1 cellular context compared by ENCODE assay signal in the genomic region with DNA sequence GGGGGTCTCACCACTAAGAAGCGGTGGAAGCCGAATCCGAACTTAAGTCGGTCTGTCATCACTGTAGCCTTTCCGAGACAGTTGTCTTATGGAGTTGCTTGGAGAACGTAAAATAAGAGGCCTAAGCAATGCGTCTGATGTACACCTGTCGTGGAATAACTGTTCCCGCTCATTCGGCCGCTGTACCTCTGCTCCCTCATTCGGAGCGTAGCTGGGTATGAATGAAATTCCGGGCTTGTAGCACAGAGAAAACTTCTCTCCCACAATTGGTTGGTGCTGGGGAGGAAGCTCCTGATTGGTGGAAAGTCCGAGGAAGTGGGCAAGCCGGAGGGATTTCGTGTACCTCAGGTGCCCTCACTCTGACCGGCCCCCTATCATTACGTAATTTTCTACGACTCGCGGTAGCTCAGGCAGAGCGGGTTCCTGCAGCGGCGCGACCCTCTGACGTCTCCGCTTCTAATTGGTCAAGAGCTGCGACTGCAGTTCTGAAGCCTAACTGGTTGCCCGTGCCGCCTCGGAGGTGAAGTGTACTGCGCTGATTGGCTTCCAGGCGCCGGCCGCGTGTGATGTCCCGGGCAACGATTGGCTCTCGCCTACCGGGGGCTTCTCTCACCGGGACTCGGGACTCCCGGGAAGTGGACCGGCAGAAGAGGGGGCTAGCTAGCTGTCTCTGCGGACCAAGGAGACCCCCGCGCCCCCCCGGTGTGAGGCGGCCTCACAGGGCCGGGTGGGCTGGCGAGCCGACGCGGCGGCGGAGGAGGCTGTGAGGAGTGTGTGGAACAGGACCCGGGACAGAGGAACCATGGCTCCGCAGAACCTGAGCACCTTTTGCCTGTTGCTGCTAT.
A peak's percentile ranks its signal among the peaks of the same experiment; 100 is the strongest.
TF ChIP-seq lines count a peak whose summit lies in the region.

A gene (plus strand): TSS at position 625 of the 845 bp plus-strand sequence. CDS start 178 bp downstream, at position 803.

TF ChIP-seq in HepG2, 621 proteins besides CTCF, POLR2A, EP300 and RAD21 (continued from another document and continues in another):
- TF ChIP-seq, protein P1, sequence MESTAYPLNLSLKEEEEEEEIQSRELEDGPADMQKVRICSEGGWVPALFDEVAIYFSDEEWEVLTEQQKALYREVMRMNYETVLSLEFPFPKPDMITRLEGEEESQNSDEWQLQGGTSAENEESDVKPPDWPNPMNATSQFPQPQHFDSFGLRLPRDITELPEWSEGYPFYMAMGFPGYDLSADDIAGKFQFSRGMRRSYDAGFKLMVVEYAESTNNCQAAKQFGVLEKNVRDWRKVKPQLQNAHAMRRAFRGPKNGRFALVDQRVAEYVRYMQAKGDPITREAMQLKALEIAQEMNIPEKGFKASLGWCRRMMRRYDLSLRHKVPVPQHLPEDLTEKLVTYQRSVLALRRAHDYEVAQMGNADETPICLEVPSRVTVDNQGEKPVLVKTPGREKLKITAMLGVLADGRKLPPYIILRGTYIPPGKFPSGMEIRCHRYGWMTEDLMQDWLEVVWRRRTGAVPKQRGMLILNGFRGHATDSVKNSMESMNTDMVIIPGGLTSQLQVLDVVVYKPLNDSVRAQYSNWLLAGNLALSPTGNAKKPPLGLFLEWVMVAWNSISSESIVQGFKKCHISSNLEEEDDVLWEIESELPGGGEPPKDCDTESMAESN (CRISPR knock-in tag; conservative IDR thresholded peaks at IDR 0.05): peak; percentile 60; the same call in 1 of the 2 replicates
- TF ChIP-seq CHD4 (IDR thresholded peaks at IDR 0.05; ENCODE audit: borderline replicate concordance, low read length) (no peak), TBL1XR1 (IDR thresholded peaks at IDR 0.05; ENCODE audit: borderline replicate concordance, low read length, partially characterized antibody) (no peak), MAFK (conservative IDR thresholded peaks at IDR 0.05 in 1 of 2, IDR thresholded peaks at IDR 0.05 in 1 of 2; ENCODE audit: low read length in 2 of 2) (no peak), KDM5A (IDR thresholded peaks at IDR 0.05; ENCODE audit: borderline replicate concordance, low read length) (peak; percentile 90), ZNF747 (CRISPR knock-in tag; IDR thresholded peaks at IDR 0.05; ENCODE audit: borderline replicate concordance) (no peak), NAIF1 (CRISPR knock-in tag; IDR thresholded peaks at IDR 0.05; ENCODE audit: borderline replicate concordance) (no peak), ISX (CRISPR knock-in tag; conservative IDR thresholded peaks at IDR 0.05) (0 out of 2 replicates have a peak, but pooled peaks have one; percentile 61), CAMTA2 (CRISPR knock-in tag; IDR thresholded peaks at IDR 0.05; ENCODE audit: borderline replicate concordance) (no peak), ONECUT2 (CRISPR knock-in tag; IDR thresholded peaks at IDR 0.05) (no peak), KLF16 (CRISPR knock-in tag; IDR thresholded peaks at IDR 0.05) (peak in 1 of 2 experiments; percentile 88; a peak in 1 of 4 replicates), RXRB (CRISPR knock-in tag; IDR thresholded peaks at IDR 0.05; ENCODE audit: borderline replicate concordance) (peak; percentile 90), ZNF558 (CRISPR knock-in tag; IDR thresholded peaks at IDR 0.05; ENCODE audit: borderline replicate concordance) (no peak), CHD2 (IDR thresholded peaks at IDR 0.05; ENCODE audit: low read depth, low read length) (peak; percentile 85), PRMT3 (CRISPR knock-in tag; IDR thresholded peaks at IDR 0.05; ENCODE audit: borderline replicate concordance, low read depth) (no peak), HDAC6 (IDR thresholded peaks at IDR 0.05; ENCODE audit: low read depth, low read length) (no peak), ZNF660 (CRISPR knock-in tag; IDR thresholded peaks at IDR 0.05; ENCODE audit: borderline replicate concordance, low read depth) (no peak), NR3C1 (CRISPR knock-in tag; IDR thresholded peaks at IDR 0.05) (no peak), REXO4 (CRISPR knock-in tag; IDR thresholded peaks at IDR 0.05; ENCODE audit: borderline replicate concordance) (no peak), AGO2 (optimal IDR thresholded peaks at IDR 0.05; ENCODE audit: low read depth, low read length) (peak; percentile 67), SP4 (CRISPR knock-in tag; IDR thresholded peaks at IDR 0.05) (peak; percentile 81), HIVEP1 (CRISPR knock-in tag; IDR thresholded peaks at IDR 0.05) (peak; percentile 87), ZNF44 (CRISPR knock-in tag; IDR thresholded peaks at IDR 0.05) (no peak), HMG20B (CRISPR knock-in tag; conservative IDR thresholded peaks at IDR 0.05) (no peak), AHR (CRISPR knock-in tag; IDR thresholded peaks at IDR 0.05) (no peak; the same call in 1 of the 2 replicates), ZNF709 (CRISPR knock-in tag; IDR thresholded peaks at IDR 0.05) (peak; percentile 34; the same call in 1 of the 2 replicates), HDAC1 (CRISPR knock-in tag; IDR thresholded peaks at IDR 0.05) (peak; percentile 93), ZNF138 (CRISPR knock-in tag; IDR thresholded peaks at IDR 0.05; ENCODE audit: low read depth) (no peak), ZSCAN31 (CRISPR knock-in tag; IDR thresholded peaks at IDR 0.05; ENCODE audit: low read depth) (no peak; the same call in 1 of the 2 replicates), ZNF207 (IDR thresholded peaks at IDR 0.05; ENCODE audit: borderline replicate concordance) (no peak), NFYC (CRISPR knock-in tag; IDR thresholded peaks at IDR 0.05) (peak; percentile 97), DMAP1 (CRISPR knock-in tag; IDR thresholded peaks at IDR 0.05) (0 out of 2 replicates have a peak, but pooled peaks have one; percentile 66), IRX3 (CRISPR knock-in tag; IDR thresholded peaks at IDR 0.05; ENCODE audit: borderline replicate concordance, low read depth) (no peak), THAP11 (CRISPR knock-in tag; IDR thresholded peaks at IDR 0.05) (peak; percentile 93)
- TF ChIP-seq, protein P2, sequence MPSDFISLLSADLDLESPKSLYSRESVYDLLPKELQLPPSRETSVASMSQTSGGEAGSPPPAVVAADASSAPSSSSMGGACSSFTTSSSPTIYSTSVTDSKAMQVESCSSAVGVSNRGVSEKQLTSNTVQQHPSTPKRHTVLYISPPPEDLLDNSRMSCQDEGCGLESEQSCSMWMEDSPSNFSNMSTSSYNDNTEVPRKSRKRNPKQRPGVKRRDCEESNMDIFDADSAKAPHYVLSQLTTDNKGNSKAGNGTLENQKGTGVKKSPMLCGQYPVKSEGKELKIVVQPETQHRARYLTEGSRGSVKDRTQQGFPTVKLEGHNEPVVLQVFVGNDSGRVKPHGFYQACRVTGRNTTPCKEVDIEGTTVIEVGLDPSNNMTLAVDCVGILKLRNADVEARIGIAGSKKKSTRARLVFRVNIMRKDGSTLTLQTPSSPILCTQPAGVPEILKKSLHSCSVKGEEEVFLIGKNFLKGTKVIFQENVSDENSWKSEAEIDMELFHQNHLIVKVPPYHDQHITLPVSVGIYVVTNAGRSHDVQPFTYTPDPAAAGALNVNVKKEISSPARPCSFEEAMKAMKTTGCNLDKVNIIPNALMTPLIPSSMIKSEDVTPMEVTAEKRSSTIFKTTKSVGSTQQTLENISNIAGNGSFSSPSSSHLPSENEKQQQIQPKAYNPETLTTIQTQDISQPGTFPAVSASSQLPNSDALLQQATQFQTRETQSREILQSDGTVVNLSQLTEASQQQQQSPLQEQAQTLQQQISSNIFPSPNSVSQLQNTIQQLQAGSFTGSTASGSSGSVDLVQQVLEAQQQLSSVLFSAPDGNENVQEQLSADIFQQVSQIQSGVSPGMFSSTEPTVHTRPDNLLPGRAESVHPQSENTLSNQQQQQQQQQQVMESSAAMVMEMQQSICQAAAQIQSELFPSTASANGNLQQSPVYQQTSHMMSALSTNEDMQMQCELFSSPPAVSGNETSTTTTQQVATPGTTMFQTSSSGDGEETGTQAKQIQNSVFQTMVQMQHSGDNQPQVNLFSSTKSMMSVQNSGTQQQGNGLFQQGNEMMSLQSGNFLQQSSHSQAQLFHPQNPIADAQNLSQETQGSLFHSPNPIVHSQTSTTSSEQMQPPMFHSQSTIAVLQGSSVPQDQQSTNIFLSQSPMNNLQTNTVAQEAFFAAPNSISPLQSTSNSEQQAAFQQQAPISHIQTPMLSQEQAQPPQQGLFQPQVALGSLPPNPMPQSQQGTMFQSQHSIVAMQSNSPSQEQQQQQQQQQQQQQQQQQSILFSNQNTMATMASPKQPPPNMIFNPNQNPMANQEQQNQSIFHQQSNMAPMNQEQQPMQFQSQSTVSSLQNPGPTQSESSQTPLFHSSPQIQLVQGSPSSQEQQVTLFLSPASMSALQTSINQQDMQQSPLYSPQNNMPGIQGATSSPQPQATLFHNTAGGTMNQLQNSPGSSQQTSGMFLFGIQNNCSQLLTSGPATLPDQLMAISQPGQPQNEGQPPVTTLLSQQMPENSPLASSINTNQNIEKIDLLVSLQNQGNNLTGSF (CRISPR knock-in tag; IDR thresholded peaks at IDR 0.05): 0 out of 2 replicates have a peak, but pooled peaks have one; percentile 44
- TF ChIP-seq, protein P3, sequence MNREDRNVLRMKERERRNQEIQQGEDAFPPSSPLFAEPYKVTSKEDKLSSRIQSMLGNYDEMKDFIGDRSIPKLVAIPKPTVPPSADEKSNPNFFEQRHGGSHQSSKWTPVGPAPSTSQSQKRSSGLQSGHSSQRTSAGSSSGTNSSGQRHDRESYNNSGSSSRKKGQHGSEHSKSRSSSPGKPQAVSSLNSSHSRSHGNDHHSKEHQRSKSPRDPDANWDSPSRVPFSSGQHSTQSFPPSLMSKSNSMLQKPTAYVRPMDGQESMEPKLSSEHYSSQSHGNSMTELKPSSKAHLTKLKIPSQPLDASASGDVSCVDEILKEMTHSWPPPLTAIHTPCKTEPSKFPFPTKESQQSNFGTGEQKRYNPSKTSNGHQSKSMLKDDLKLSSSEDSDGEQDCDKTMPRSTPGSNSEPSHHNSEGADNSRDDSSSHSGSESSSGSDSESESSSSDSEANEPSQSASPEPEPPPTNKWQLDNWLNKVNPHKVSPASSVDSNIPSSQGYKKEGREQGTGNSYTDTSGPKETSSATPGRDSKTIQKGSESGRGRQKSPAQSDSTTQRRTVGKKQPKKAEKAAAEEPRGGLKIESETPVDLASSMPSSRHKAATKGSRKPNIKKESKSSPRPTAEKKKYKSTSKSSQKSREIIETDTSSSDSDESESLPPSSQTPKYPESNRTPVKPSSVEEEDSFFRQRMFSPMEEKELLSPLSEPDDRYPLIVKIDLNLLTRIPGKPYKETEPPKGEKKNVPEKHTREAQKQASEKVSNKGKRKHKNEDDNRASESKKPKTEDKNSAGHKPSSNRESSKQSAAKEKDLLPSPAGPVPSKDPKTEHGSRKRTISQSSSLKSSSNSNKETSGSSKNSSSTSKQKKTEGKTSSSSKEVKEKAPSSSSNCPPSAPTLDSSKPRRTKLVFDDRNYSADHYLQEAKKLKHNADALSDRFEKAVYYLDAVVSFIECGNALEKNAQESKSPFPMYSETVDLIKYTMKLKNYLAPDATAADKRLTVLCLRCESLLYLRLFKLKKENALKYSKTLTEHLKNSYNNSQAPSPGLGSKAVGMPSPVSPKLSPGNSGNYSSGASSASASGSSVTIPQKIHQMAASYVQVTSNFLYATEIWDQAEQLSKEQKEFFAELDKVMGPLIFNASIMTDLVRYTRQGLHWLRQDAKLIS (CRISPR knock-in tag; IDR thresholded peaks at IDR 0.05): no peak
- TF ChIP-seq, protein P4, sequence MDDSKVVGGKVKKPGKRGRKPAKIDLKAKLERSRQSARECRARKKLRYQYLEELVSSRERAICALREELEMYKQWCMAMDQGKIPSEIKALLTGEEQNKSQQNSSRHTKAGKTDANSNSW (CRISPR knock-in tag; IDR thresholded peaks at IDR 0.05; ENCODE audit: borderline replicate concordance): no peak
- TF ChIP-seq, protein P5, sequence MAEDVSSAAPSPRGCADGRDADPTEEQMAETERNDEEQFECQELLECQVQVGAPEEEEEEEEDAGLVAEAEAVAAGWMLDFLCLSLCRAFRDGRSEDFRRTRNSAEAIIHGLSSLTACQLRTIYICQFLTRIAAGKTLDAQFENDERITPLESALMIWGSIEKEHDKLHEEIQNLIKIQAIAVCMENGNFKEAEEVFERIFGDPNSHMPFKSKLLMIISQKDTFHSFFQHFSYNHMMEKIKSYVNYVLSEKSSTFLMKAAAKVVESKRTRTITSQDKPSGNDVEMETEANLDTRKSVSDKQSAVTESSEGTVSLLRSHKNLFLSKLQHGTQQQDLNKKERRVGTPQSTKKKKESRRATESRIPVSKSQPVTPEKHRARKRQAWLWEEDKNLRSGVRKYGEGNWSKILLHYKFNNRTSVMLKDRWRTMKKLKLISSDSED (CRISPR knock-in tag; IDR thresholded peaks at IDR 0.05): no peak
- TF ChIP-seq, protein P6, sequence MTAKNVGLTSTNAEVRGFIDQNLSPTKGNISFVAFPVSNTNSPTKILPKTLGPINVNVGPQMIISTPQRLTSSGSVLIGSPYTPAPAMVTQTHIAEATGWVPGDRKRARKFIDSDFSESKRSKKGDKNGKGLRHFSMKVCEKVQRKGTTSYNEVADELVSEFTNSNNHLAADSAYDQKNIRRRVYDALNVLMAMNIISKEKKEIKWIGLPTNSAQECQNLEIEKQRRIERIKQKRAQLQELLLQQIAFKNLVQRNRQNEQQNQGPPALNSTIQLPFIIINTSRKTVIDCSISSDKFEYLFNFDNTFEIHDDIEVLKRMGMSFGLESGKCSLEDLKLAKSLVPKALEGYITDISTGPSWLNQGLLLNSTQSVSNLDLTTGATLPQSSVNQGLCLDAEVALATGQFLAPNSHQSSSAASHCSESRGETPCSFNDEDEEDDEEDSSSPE (CRISPR knock-in tag; IDR thresholded peaks at IDR 0.05): peak; percentile 80; the same call in 1 of the 2 replicates
- TF ChIP-seq, protein P7, sequence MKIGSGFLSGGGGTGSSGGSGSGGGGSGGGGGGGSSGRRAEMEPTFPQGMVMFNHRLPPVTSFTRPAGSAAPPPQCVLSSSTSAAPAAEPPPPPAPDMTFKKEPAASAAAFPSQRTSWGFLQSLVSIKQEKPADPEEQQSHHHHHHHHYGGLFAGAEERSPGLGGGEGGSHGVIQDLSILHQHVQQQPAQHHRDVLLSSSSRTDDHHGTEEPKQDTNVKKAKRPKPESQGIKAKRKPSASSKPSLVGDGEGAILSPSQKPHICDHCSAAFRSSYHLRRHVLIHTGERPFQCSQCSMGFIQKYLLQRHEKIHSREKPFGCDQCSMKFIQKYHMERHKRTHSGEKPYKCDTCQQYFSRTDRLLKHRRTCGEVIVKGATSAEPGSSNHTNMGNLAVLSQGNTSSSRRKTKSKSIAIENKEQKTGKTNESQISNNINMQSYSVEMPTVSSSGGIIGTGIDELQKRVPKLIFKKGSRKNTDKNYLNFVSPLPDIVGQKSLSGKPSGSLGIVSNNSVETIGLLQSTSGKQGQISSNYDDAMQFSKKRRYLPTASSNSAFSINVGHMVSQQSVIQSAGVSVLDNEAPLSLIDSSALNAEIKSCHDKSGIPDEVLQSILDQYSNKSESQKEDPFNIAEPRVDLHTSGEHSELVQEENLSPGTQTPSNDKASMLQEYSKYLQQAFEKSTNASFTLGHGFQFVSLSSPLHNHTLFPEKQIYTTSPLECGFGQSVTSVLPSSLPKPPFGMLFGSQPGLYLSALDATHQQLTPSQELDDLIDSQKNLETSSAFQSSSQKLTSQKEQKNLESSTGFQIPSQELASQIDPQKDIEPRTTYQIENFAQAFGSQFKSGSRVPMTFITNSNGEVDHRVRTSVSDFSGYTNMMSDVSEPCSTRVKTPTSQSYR (CRISPR knock-in tag; IDR thresholded peaks at IDR 0.05; ENCODE audit: borderline replicate concordance): 0 out of 2 replicates have a peak, but pooled peaks have one; percentile 27
- TF ChIP-seq, protein P8, sequence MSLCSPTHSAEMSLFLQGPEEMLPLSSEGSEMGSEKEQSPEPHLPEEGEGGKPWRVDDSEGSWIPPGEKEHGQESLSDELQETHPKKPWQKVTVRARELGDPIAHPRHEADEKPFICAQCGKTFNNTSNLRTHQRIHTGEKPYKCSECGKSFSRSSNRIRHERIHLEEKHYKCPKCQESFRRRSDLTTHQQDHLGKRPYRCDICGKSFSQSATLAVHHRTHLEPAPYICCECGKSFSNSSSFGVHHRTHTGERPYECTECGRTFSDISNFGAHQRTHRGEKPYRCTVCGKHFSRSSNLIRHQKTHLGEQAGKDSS (CRISPR knock-in tag; IDR thresholded peaks at IDR 0.05; ENCODE audit: borderline replicate concordance, low read depth): peak; percentile 73; the same call in 1 of the 2 replicates
